In genomic region chr2:47251404-47251675, GRCh38 we compare ENCODE assay signal across 21 cellular contexts.
DNase-seq lines count a peak whose midpoint lies in the region; ATAC-seq, FAIRE-seq and TF ChIP-seq lines count a peak whose summit lies in the region.
"Had no signal": no experiment of that assay in that cellular context is flagged by ENCODE, and none has a peak within 500 bp of the region (broad histone marks: within the 10 kb centered on the region; RNA-seq: fewer than 3 reads in every experiment).

No MANE protein-coding gene starts in this region.

- H2BK120ac ChIP-seq in IMR-90 (ENCODE audit: low read depth, low read length), result no peak overlapping the region

- POLR2A ChIA-PET in IMR-90 (lab: Charles Lee; ENCODE audit: unreplicated experiment), result no interaction called here

- no peak overlapping the region for H2BK5ac ChIP-seq in IMR-90 (ENCODE audit: low read depth, low read length, poor library complexity, severe bottlenecking)

- H3K36me3 Mint-ChIP-seq in glutamatergic neuron (ENCODE audit: unreplicated experiment), result no peaks in the 10 kb centered on the region
- H3K36me3 Mint-ChIP-seq: CD14-positive monocyte; CD8-positive, alpha-beta memory T cell had no signal

- H3K23ac ChIP-seq in IMR-90 (ENCODE audit: low read depth, low read length), result no peak overlapping the region

- TF ChIP-seq CTCF in IMR-90 (conservative IDR thresholded peaks at IDR 0.05; ENCODE audit: low read depth, low read length) (no peak), upper lobe of left lung (IDR thresholded peaks at IDR 0.05) (no peak), glutamatergic neuron (IDR thresholded peaks at IDR 0.05; ENCODE audit: partially characterized antibody, unreplicated experiment) (no peak)

- H3K27ac ChIP-seq in IMR-90 (ENCODE audit: insufficient read depth, low read length), result no peak overlapping the region
- H3K27ac ChIP-seq in upper lobe of left lung, result no peak overlapping the region
- H3K27ac ChIP-seq: GM23248, RWPE1 had no signal

- H4K20me1 ChIP-seq in IMR-90 (ENCODE audit: insufficient read depth, low read length), result no peaks in the 10 kb centered on the region

- H3K14ac ChIP-seq in IMR-90 (replicated peaks; ENCODE audit: low read depth, low read length), result no peak overlapping the region

- TF ChIP-seq EP300 in upper lobe of left lung (IDR thresholded peaks at IDR 0.05), result no peak

- dilution Hi-C loops in IMR-90 (cut with HindIII; ENCODE audit: low sequenced_read_pairs, unreplicated experiment), result no loop called here

- in situ Hi-C loops in IMR-90 (cut with MboI; ENCODE audit: low sequenced_read_pairs), result no loop called here

- H2AK5ac ChIP-seq in IMR-90 (ENCODE audit: low read depth, low read length), result peak overlapping the region; percentile 77; the same call in 1 of the 2 replicates

- H2AK9ac ChIP-seq in IMR-90 (replicated peaks; ENCODE audit: low read depth, low read length, poor library complexity), result no peak overlapping the region

- DNase-seq in IMR-90 (no peak), RCC 7860 (ENCODE audit: low spot score) (peak; percentile 77), kidney tubule cell (ENCODE audit: low spot score) (peak; percentile 80), upper lobe of left lung (no peak), glutamatergic neuron (no peak)
- DNase-seq: Calu3; CD8-positive, alpha-beta memory T cell; GM23248; H7; Karpas-422; NCI-H1105; NCI-H1436 treated with DMSO at 0.1 percent for 48 hours; NCI-H2107; NCI-H524; NCI-H774; SHP77 treated with DMSO at 0.1 percent for 48 hours had no signal

- peaks cover 2% of the 10 kb centered on the region for H3K9me3 Mint-ChIP-seq in glutamatergic neuron (ENCODE audit: unreplicated experiment)
- H3K9me3 Mint-ChIP-seq: CD14-positive monocyte had no signal

- H2AFZ ChIP-seq in IMR-90 (replicated peaks; ENCODE audit: low read length, poor library complexity), result no peak overlapping the region
- H2AFZ ChIP-seq: GM23248 had no signal

- intact Hi-C loops in IMR-90 (cut with micrococcal nuclease), result no loop called here

- no peak overlapping the region for H2BK20ac ChIP-seq in IMR-90 (ENCODE audit: low read depth, low read length)

- no peak overlapping the region for H4K5ac ChIP-seq in IMR-90 (ENCODE audit: low read depth, low read length)

- TF ChIP-seq POLR2A in IMR-90 (IDR thresholded peaks at IDR 0.05; ENCODE audit: low read depth, low read length) (no peak), upper lobe of left lung (IDR thresholded peaks at IDR 0.05) (no peak)

- no peak overlapping the region for H3K18ac ChIP-seq in IMR-90 (ENCODE audit: low read depth, low read length)

- no peaks in the 10 kb centered on the region for H3K27me3 ChIP-seq in IMR-90 (ENCODE audit: control insufficient read depth, insufficient read depth, low read length)
- no peaks in the 10 kb centered on the region for H3K27me3 ChIP-seq in upper lobe of left lung

- no peak overlapping the region for H3K4ac ChIP-seq in IMR-90 (ENCODE audit: low read depth, low read length)

- H3K27ac Mint-ChIP-seq in glutamatergic neuron (ENCODE audit: unreplicated experiment), result no peak overlapping the region
- H3K27ac Mint-ChIP-seq: CD14-positive monocyte had no signal

- no peak overlapping the region for H3K56ac ChIP-seq in IMR-90 (ENCODE audit: extremely low read depth, insufficient read depth, low read length)

- peak; percentile 71 for FAIRE-seq in RCC 7860 (lab: Jason Lieb, UNC)
- FAIRE-seq: GM19239 had no signal

- no CpG with 5 or more reads among the region's 3 CpGs for WGBS in IMR-90 (ENCODE audit: extremely low coverage in 2 of 2, insufficient read length in 1 of 2), 2 experiments
- WGBS in upper lobe of left lung, 2 donors, result 82 to 94% methylated on average over 3 of the region's 3 CpGs

- ATAC-seq in IMR-90 (ENCODE audit: low read depth), result no peak
- ATAC-seq in HG03442 (IDR thresholded peaks at IDR 0.05; ENCODE audit: unreplicated experiment), result no peak
- ATAC-seq in GM19463 (IDR thresholded peaks at IDR 0.05; ENCODE audit: unreplicated experiment), result no peak
- no peak for ATAC-seq in upper lobe of left lung (ENCODE audit: low FRiP score in 2 of 2)

- no peak overlapping the region for H3K4me2 ChIP-seq in IMR-90 (ENCODE audit: low read depth, low read length)

- TF ChIP-seq RAD21 in IMR-90 (IDR thresholded peaks at IDR 0.05; ENCODE audit: low read length), result no peak

- peaks cover 14% of the 10 kb centered on the region for H3K4me1 Mint-ChIP-seq in glutamatergic neuron (ENCODE audit: low read depth, unreplicated experiment)
- H3K4me1 Mint-ChIP-seq: CD14-positive monocyte; CD8-positive, alpha-beta memory T cell had no signal

- no peak overlapping the region for H4K8ac ChIP-seq in IMR-90 (ENCODE audit: low read depth in 2 of 2, low read length in 2 of 2)

- H3K36me3 ChIP-seq in IMR-90 (ENCODE audit: control insufficient read depth, insufficient read depth, low read length) (no peaks in the 10 kb centered on the region), upper lobe of left lung (no peaks in the 10 kb centered on the region)

- H3K4me3 Mint-ChIP-seq in glutamatergic neuron (ENCODE audit: unreplicated experiment), result no peak overlapping the region
- H3K4me3 Mint-ChIP-seq: CD14-positive monocyte; CD8-positive, alpha-beta memory T cell had no signal

- peaks cover 4% of the 10 kb centered on the region for H3K27me3 Mint-ChIP-seq in glutamatergic neuron (ENCODE audit: unreplicated experiment)

- H3K4me1 ChIP-seq in IMR-90 (ENCODE audit: control insufficient read depth, insufficient read depth, low read length) (peaks cover 3% of the 10 kb centered on the region), upper lobe of left lung (no peaks in the 10 kb centered on the region)

- CTCF ChIA-PET in IMR-90 (lab: Yijun Ruan, JAX), result no interaction called here

- no peak overlapping the region for H3K4me3 ChIP-seq in IMR-90 (ENCODE audit: insufficient read depth, low read depth, low read length)
- no peak overlapping the region for H3K4me3 ChIP-seq in upper lobe of left lung
- H3K4me3 ChIP-seq: GM23248 had no signal

- H3K9me1 ChIP-seq in IMR-90 (ENCODE audit: insufficient read depth, low read length), result no peaks in the 10 kb centered on the region; the same call in 1 of the 2 replicates

- no peak overlapping the region for H4K91ac ChIP-seq in IMR-90 (ENCODE audit: insufficient read depth, low read depth, low read length)

- H2BK15ac ChIP-seq in IMR-90 (ENCODE audit: low read depth, low read length), result no peak overlapping the region

- H3K9me3 ChIP-seq in IMR-90 (ENCODE audit: control insufficient read depth, insufficient read depth, low read length), result no peaks in the 10 kb centered on the region
- H3K9me3 ChIP-seq in upper lobe of left lung, result no peaks in the 10 kb centered on the region

- H3K9ac ChIP-seq in IMR-90 (ENCODE audit: low read depth, low read length), result no peak overlapping the region
- H3K9ac ChIP-seq: GM23248 had no signal

- no peaks in the 10 kb centered on the region for H3K79me1 ChIP-seq in IMR-90 (ENCODE audit: low read depth in 1 of 2, low read length in 2 of 2)

- BruUV-seq in IMR-90 (replicated peaks; lab: Mats Ljungman, UMichigan), result no TSS peak

TF ChIP-seq in IMR-90, 13 proteins besides CTCF, POLR2A, EP300 and RAD21:
- TF ChIP-seq MAFK (IDR thresholded peaks at IDR 0.05; ENCODE audit: low read depth, low read length), result no peak
- no peak for TF ChIP-seq CEBPB (IDR thresholded peaks at IDR 0.05; ENCODE audit: low read depth, low read length)
- no peak for TF ChIP-seq MXI1 (IDR thresholded peaks at IDR 0.05; ENCODE audit: borderline replicate concordance, low read depth, low read length)
- no peak for TF ChIP-seq RFX5 (IDR thresholded peaks at IDR 0.05; ENCODE audit: low read depth, low read length)
TF ChIP-seq in IMR-90: peak in this region for 0.

Comparison
In these comparisons a context has a peak if more than half of its experiments do, and no peak if none do; other contexts are left out.
1. DNase-seq: peak in RCC 7860 (single experiment) and kidney tubule cell (single experiment); none in IMR-90 (single experiment), upper lobe of left lung (0 of 2) and glutamatergic neuron (single experiment).